Comparison of ENCODE assay signal across 8 cellular contexts in the genomic region with DNA sequence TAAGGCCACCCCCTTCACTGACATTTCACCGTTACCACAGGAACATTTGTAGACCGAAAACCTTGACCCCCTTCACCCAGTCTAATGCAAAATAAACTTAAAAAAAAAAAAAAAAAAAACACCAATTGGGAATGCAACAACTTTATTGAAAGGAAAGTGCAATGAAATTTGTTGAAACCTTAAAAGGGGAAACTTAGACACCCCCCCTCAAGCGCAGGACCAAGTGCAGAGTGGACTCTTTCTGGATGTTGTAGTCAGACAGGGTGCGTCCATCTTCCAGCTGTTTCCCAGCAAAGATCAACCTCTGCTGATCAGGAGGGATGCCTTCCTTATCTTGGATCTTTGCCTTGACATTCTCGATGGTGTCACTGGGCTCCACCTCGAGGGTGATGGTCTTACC. TPM values are rescaled to one million over a fixed set of nuclear protein-coding genes. Genes with fewer than 3 reads are reported as not detected.
DNase-seq lines count a peak whose midpoint lies in the region; ATAC-seq and TF ChIP-seq lines count a peak whose summit lies in the region.
"Not testable (repeated sequence)": the region's sequence is repeated elsewhere in the genome, so short reads cannot be mapped to it uniquely, and the experiment has no call there.

No MANE protein-coding gene starts in this region.

- peak overlapping the region; percentile 29 for H3K4me3 Mint-ChIP-seq in activated CD4-positive, alpha-beta T cell treated with anti-CD3 and anti-CD28 coated beads, Interleukin-2, amount 10 ng/mL, durations not matched to agents 7 days and 5 days
- peak overlapping the region; percentile 63 for H3K4me3 Mint-ChIP-seq in osteocyte (ENCODE audit: unreplicated experiment)

- not testable (repeated sequence) for DNase-seq in BJ (ENCODE audit: low read depth); activated CD4-positive, alpha-beta T cell treated with anti-CD3 and anti-CD28 coated beads, Interleukin-2, amount 10 ng/mL, durations not matched to agents 7 days and 5 days; astrocyte of the spinal cord (ENCODE audit: low read depth, low spot score); epithelial cell of proximal tubule (ENCODE audit: low read depth); right lobe of liver; osteocyte (ENCODE audit: extremely low spot score, unreplicated experiment); suprapubic skin (ENCODE audit: low spot score in 2 of 2)

- H3K27ac ChIP-seq in HUES64 (ENCODE audit: low read depth, low read length); suprapubic skin: not testable (repeated sequence)
- H3K27ac ChIP-seq in right lobe of liver: peak overlapping the region in 2 of 3 donors; percentile 20 to 45

- peaks cover 42% of the 10 kb centered on the region for H3K36me3 Mint-ChIP-seq in activated CD4-positive, alpha-beta T cell treated with anti-CD3 and anti-CD28 coated beads, Interleukin-2, amount 10 ng/mL, durations not matched to agents 7 days and 5 days (ENCODE audit: low read depth)
- peaks cover 33% of the 10 kb centered on the region for H3K36me3 Mint-ChIP-seq in osteocyte (ENCODE audit: unreplicated experiment)

- peaks cover 54% of the 10 kb centered on the region for H3K4me1 Mint-ChIP-seq in activated CD4-positive, alpha-beta T cell treated with anti-CD3 and anti-CD28 coated beads, Interleukin-2, amount 10 ng/mL, durations not matched to agents 7 days and 5 days
- peaks cover 62% of the 10 kb centered on the region for H3K4me1 Mint-ChIP-seq in osteocyte (ENCODE audit: unreplicated experiment)

- not testable (repeated sequence) for H3K9me3 Mint-ChIP-seq in activated CD4-positive, alpha-beta T cell treated with anti-CD3 and anti-CD28 coated beads, Interleukin-2, amount 10 ng/mL, durations not matched to agents 7 days and 5 days; osteocyte (ENCODE audit: unreplicated experiment)

- not testable (repeated sequence) for H3K36me3 ChIP-seq in BJ (ENCODE audit: control insufficient read depth, insufficient read depth, low read length)
- peaks cover 29% of the 10 kb centered on the region for H3K36me3 ChIP-seq in HUES64 (ENCODE audit: insufficient read depth, low read length)
- H3K36me3 ChIP-seq in right lobe of liver: peaks cover 0 to 24% (median 11%) of the 10 kb centered on the region in 4 donors
- H3K36me3 ChIP-seq in suprapubic skin: peaks cover 23% of the 10 kb centered on the region

- peak overlapping the region; percentile 36 for H3K4me3 ChIP-seq in BJ (ENCODE audit: low read depth, low read length)
- peak overlapping the region; percentile 21; the same call in 1 of the 2 replicates for H3K4me3 ChIP-seq in HUES64 (ENCODE audit: low read length)
- H3K4me3 ChIP-seq in astrocyte of the spinal cord (ENCODE audit: low read depth, low read length): peak overlapping the region; percentile 23
- peak overlapping the region; percentile 60 for H3K4me3 ChIP-seq in epithelial cell of proximal tubule (ENCODE audit: low read depth, low read length)
- peak overlapping the region in 2 of 3 donors; percentile 19 to 36 for H3K4me3 ChIP-seq in right lobe of liver
- peak overlapping the region; percentile 39 for H3K4me3 ChIP-seq in suprapubic skin

- WGBS in HUES64: 93% methylated on average over 6 of the region's 6 CpGs
- 16% methylated on average over 6 of the region's 6 CpGs for WGBS in right lobe of liver (ENCODE audit: insufficient coverage, low coverage, low lambda C conversion rate, missing lambda C conversion rate)
- 54% methylated on average over 6 of the region's 6 CpGs for WGBS in suprapubic skin

- CTCF ChIA-PET in BJ (lab: Yijun Ruan, JAX): not testable (repeated sequence)
- CTCF ChIA-PET in activated CD4-positive, alpha-beta T cell treated with anti-CD3 and anti-CD28 coated beads, Interleukin-2, amount 10 ng/mL, durations not matched to agents 7 days and 5 days (lab: Charles Lee): interaction anchor here (3.3 kb wide), 1 partner anchor 29 kb away, joined by 14 read pairs; no protein-coding TSS in a partner anchor

- H3K27me3 Mint-ChIP-seq in activated CD4-positive, alpha-beta T cell treated with anti-CD3 and anti-CD28 coated beads, Interleukin-2, amount 10 ng/mL, durations not matched to agents 7 days and 5 days; osteocyte (ENCODE audit: unreplicated experiment): not testable (repeated sequence)

- peaks cover 13% of the 10 kb centered on the region for H3K4me1 ChIP-seq in HUES64 (ENCODE audit: insufficient read depth, low read length)
- H3K4me1 ChIP-seq in right lobe of liver: peaks cover 3 to 33% (median 9%) of the 10 kb centered on the region in 4 donors
- peaks cover 50% of the 10 kb centered on the region for H3K4me1 ChIP-seq in suprapubic skin

- not testable (repeated sequence) for TF ChIP-seq EP300 in suprapubic skin (IDR thresholded peaks at IDR 0.05)

- not testable (repeated sequence) for TF ChIP-seq CTCF in BJ (IDR thresholded peaks at IDR 0.05; ENCODE audit: insufficient read depth, low read depth, low read length); astrocyte of the spinal cord (IDR thresholded peaks at IDR 0.05; ENCODE audit: low read depth, low read length); epithelial cell of proximal tubule (conservative IDR thresholded peaks at IDR 0.05; ENCODE audit: low read depth, low read length); right lobe of liver (IDR thresholded peaks at IDR 0.05); osteocyte (IDR thresholded peaks at IDR 0.05); suprapubic skin (IDR thresholded peaks at IDR 0.05)

- not testable (repeated sequence) for ATAC-seq in right lobe of liver

- in situ Hi-C loops in astrocyte of the spinal cord (cut with HindIII; ENCODE audit: low sequenced_read_pairs): not testable (repeated sequence)

- not testable (repeated sequence) for H3K27ac Mint-ChIP-seq in activated CD4-positive, alpha-beta T cell treated with anti-CD3 and anti-CD28 coated beads, Interleukin-2, amount 10 ng/mL, durations not matched to agents 7 days and 5 days
- peak overlapping the region; percentile 28 for H3K27ac Mint-ChIP-seq in osteocyte (ENCODE audit: unreplicated experiment)

- intact Hi-C loops in right lobe of liver (cut with DNase I): not testable (repeated sequence)

- POLR2A ChIA-PET in BJ (lab: Charles Lee): not testable (repeated sequence)
- POLR2A ChIA-PET in activated CD4-positive, alpha-beta T cell treated with anti-CD3 and anti-CD28 coated beads, Interleukin-2, amount 10 ng/mL, durations not matched to agents 7 days and 5 days (lab: Charles Lee): interaction anchor here (0.6 to 1.1 kb wide), 2 partner anchors 28 to 990 kb away, joined by 5 to 9 read pairs; no protein-coding TSS in a partner anchor

- TF ChIP-seq POLR2A in right lobe of liver (IDR thresholded peaks at IDR 0.05); suprapubic skin (IDR thresholded peaks at IDR 0.05): not testable (repeated sequence)

- H3K9ac ChIP-seq in HUES64 (ENCODE audit: low read depth, low read length): not testable (repeated sequence)

- H3K27me3 ChIP-seq in BJ (ENCODE audit: control insufficient read depth, insufficient read depth, low read length); HUES64 (ENCODE audit: insufficient read depth, low read length); right lobe of liver; suprapubic skin: not testable (repeated sequence)

- not testable (repeated sequence) for H3K9me3 ChIP-seq in HUES64 (ENCODE audit: insufficient read depth, low read depth, low read length); right lobe of liver; suprapubic skin

RNA-seq across cellular contexts. Expression of a gene that starts 2.9 kb away (rescaled TPM):
- 1,715 and 2,374 TPM in 2 replicates for polyA plus RNA-seq in BJ (2011; rRNA removed)
- 607 and 730 TPM in 2 replicates for polyA minus RNA-seq in BJ (2011; rRNA and poly(A)+ RNA removed)
- 577 TPM for polyA plus RNA-seq in HUES64 (2013, experiment 1 of 2)
- 651 TPM for polyA plus RNA-seq in HUES64 (2013, experiment 2 of 2)
- 100 to 1,000 TPM; 749 to 755 TPM for total RNA-seq in activated CD4-positive, alpha-beta T cell treated with anti-CD3 and anti-CD28 coated beads, Interleukin-2, amount 10 ng/mL, durations not matched to agents 7 days and 5 days
- total RNA-seq in epithelial cell of proximal tubule: 679 and 827 TPM in 2 replicates
- 1,000 to 10,000 TPM in 1 of 6 experiments, 100 to 1,000 TPM in 5; 390 to 1,023 (median 604) TPM for total RNA-seq in right lobe of liver
- 1,249 and 1,279 TPM in 2 replicates for total RNA-seq in osteocyte
- total RNA-seq in suprapubic skin: 1,000 to 10,000 TPM; 1,287 to 1,717 (median 1,373) TPM

RNA-seq across cellular contexts. Expression of a gene that starts 47.9 kb away (rescaled TPM):
- 12.6 and 38.4 TPM in 2 replicates for polyA plus RNA-seq in BJ (2011; rRNA removed)
- polyA minus RNA-seq in BJ (2011; rRNA and poly(A)+ RNA removed): 20.5 and 24.2 TPM in 2 replicates
- 35.4 TPM for polyA plus RNA-seq in HUES64 (2013, experiment 1 of 2)
- 43.2 TPM for polyA plus RNA-seq in HUES64 (2013, experiment 2 of 2)
- total RNA-seq in activated CD4-positive, alpha-beta T cell treated with anti-CD3 and anti-CD28 coated beads, Interleukin-2, amount 10 ng/mL, durations not matched to agents 7 days and 5 days: 1 to 10 TPM; 5.3 to 6.2 TPM
- total RNA-seq in epithelial cell of proximal tubule: 21.9 and 72.8 TPM in 2 replicates
- 100 to 1,000 TPM; 128 to 359 (median 214) TPM for total RNA-seq in right lobe of liver
- total RNA-seq in osteocyte: 27.1 and 28.2 TPM in 2 replicates
- total RNA-seq in suprapubic skin: 10 to 100 TPM; 25.6 to 38.1 (median 29.0) TPM
